In genomic region chr6:28945360-28945759, GRCh38 we compare ENCODE assay signal across 1 cellular context.
TF ChIP-seq lines count a peak whose summit lies in the region.

No MANE protein-coding gene starts in this region.

TF ChIP-seq in SK-N-SH treated with all-trans-retinoic acid at 6 μM for 48 hours, 23 proteins besides CTCF, POLR2A, EP300 and RAD21 (continued from another document):
- TF ChIP-seq TSHZ2 (CRISPR knock-in tag; IDR thresholded peaks at IDR 0.05), result no peak
- no peak for TF ChIP-seq ESRRG (CRISPR knock-in tag; IDR thresholded peaks at IDR 0.05)
- no peak for TF ChIP-seq SNAI2 (CRISPR knock-in tag; IDR thresholded peaks at IDR 0.05)
- TF ChIP-seq RARB (CRISPR knock-in tag; IDR thresholded peaks at IDR 0.05), result no peak
